ENCODE assay signal across 11 cellular contexts in the genomic region with DNA sequence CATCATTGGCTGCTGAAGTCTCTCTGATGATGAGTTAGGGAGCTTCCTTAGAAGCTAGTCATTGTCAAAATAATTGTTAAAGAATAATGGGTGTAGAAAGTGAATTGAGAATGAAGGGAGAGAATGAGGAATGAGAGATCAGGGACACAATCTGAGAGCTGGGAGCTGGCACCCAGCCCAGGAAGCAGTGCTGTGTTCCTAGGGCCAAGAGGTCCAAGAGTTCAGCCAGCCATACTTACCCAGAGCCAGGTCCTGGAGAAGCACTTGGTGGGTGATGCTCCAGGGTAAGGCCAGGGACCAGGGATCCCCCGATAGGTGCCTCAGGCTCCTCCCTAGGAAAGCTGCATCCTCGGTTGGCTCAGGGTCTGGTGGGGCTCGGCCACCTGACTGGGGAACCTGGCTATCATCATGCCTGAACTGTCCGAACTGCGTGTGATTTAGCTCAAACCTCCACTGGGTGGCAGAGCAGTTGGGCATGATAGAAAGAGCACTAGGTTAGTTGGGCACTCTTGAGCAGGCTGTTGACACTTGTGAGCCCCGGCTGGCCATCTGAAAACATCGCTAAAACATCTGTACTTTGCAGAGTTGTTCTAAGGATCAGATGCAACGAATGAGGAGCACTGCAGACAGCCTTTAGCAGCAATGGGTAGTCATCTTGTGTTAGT.
A peak's percentile ranks its signal among the peaks of the same experiment; 100 is the strongest.
DNase-seq lines count a peak whose midpoint lies in the region; ATAC-seq, FAIRE-seq and TF ChIP-seq lines count a peak whose summit lies in the region.
"Had no signal": no experiment of that assay in that cellular context is flagged by ENCODE, and none has a peak within 500 bp of the region (broad histone marks: within the 10 kb centered on the region; RNA-seq: fewer than 3 reads in every experiment).

No MANE protein-coding gene starts in this region.

- FAIRE-seq in urothelium cell line (lab: Jason Lieb, UNC), result no peak
- FAIRE-seq: astrocyte, islet of Langerhans had no signal

- TF ChIP-seq CTCF in dorsolateral prefrontal cortex (IDR thresholded peaks at IDR 0.05 in 54 of 56, conservative IDR thresholded peaks at IDR 0.05 in 2 of 56; ENCODE audit: low read depth in 1 of 56, partially characterized antibody in 56 of 56) (peak in 54 of 56 donors; percentile 25 to 80 (median 58)), neural progenitor cell (IDR thresholded peaks at IDR 0.05) (peak; percentile 28)

- no peaks in the 10 kb centered on the region for H3K79me2 ChIP-seq in neural progenitor cell (ENCODE audit: low read depth)

- H3K27ac ChIP-seq in dorsolateral prefrontal cortex (peak overlapping the region in 15 of 59 donors; percentile 0 to 55 (median 33)), neural progenitor cell (no peak overlapping the region)

- H3K9me3 ChIP-seq in neural progenitor cell (ENCODE audit: low read depth), result no peaks in the 10 kb centered on the region

- no peak overlapping the region for H3K4me3 ChIP-seq in dorsolateral prefrontal cortex
- H3K4me3 ChIP-seq in neural progenitor cell, result no peak overlapping the region

- H3K36me3 ChIP-seq in neural progenitor cell, result no peaks in the 10 kb centered on the region

- H3K27ac Mint-ChIP-seq in neural progenitor cell, result no peak overlapping the region
- H3K27ac Mint-ChIP-seq: activated B cell treated with CpG ODN at 0.5 μM for 24 hours had no signal

- no peak overlapping the region for H2AFZ ChIP-seq in neural progenitor cell (replicated peaks)

- no peaks in the 10 kb centered on the region for H3F3A ChIP-seq in neural progenitor cell (ENCODE audit: low read depth)

- H3K27me3 ChIP-seq in dorsolateral prefrontal cortex (no peaks in the 10 kb centered on the region), neural progenitor cell (no peaks in the 10 kb centered on the region)

- H3K36me3 Mint-ChIP-seq in neural progenitor cell, result no peaks in the 10 kb centered on the region

- H4K20me1 ChIP-seq in neural progenitor cell (ENCODE audit: low read depth), result no peaks in the 10 kb centered on the region

- H3K9me3 Mint-ChIP-seq in neural progenitor cell, result no peaks in the 10 kb centered on the region

- no peak overlapping the region for H3K4me2 ChIP-seq in neural progenitor cell

- intact Hi-C loops in dorsolateral prefrontal cortex (cut with DNase I), result loop anchor here (5.0 to 10.0 kb wide), 4 partner anchors 185 to 450 kb away; no protein-coding TSS in a partner anchor

- H3K4me1 ChIP-seq in neural progenitor cell, result peaks cover 12% of the 10 kb centered on the region

- peaks cover 21% of the 10 kb centered on the region for H3K4me1 Mint-ChIP-seq in neural progenitor cell
- H3K4me1 Mint-ChIP-seq: activated B cell treated with CpG ODN at 0.5 μM for 24 hours had no signal

- DNase-seq in H4 (ENCODE audit: low spot score), result peak; percentile 23
- DNase-seq in NCI-H526 (lab: John Stamatoyannopoulos, UW), result peak; percentile 47 to 88
- peak in 8 of 10 donors; percentile 42 to 80 (median 66) for DNase-seq in dorsolateral prefrontal cortex
- no peak for DNase-seq in neural progenitor cell (ENCODE audit: low spot score)
- no peak for DNase-seq in urothelium cell line (ENCODE audit: low spot score)
- DNase-seq: activated B cell treated with CpG ODN at 0.5 μM for 24 hours, NCI-H1105 had no signal

- no peak overlapping the region for H3K9ac ChIP-seq in neural progenitor cell

- ATAC-seq in GM18511 (IDR thresholded peaks at IDR 0.05; ENCODE audit: unreplicated experiment) (no peak), HG03432 (IDR thresholded peaks at IDR 0.05; ENCODE audit: unreplicated experiment) (no peak)

- H3K27me3 Mint-ChIP-seq in neural progenitor cell (ENCODE audit: insufficient read depth, low read depth), result peaks cover 7% of the 10 kb centered on the region
- H3K27me3 Mint-ChIP-seq: activated B cell treated with CpG ODN at 0.5 μM for 24 hours had no signal

- H3K4me3 Mint-ChIP-seq in neural progenitor cell, result no peak overlapping the region
- H3K4me3 Mint-ChIP-seq: activated B cell treated with CpG ODN at 0.5 μM for 24 hours had no signal

Comparison
In these comparisons a context has a peak if more than half of its experiments do, and no peak if none do; other contexts are left out.
1. DNase-seq: peak in H4 (single experiment), NCI-H526 (2 of 2) and dorsolateral prefrontal cortex (8 of 10); none in neural progenitor cell (single experiment) and urothelium cell line (single experiment).